ENCODE assay signal across 8 cellular contexts in genomic region chrX:43654431-43655150, GRCh38. TPM values are rescaled to one million over a fixed set of nuclear protein-coding genes. Genes with fewer than 3 reads are reported as not detected.
DNase-seq lines count a peak whose midpoint lies in the region; ATAC-seq lines count a peak whose summit lies in the region.

No MANE protein-coding gene starts in this region.

- DNase-seq in AG08396 (ENCODE audit: low spot score): peak; percentile 92
- peak; percentile 92 for DNase-seq in NCI-H460 (ENCODE audit: extremely low read depth, low read depth)
- peak; percentile 85 for DNase-seq in activated CD4-positive, alpha-beta T cell treated with anti-CD3 and anti-CD28 coated beads for 48 hours
- peak; percentile 52 for DNase-seq in kidney glomerular epithelial cell (lab: John Stamatoyannopoulos, UW)
- peak; percentile 67 to 72 for DNase-seq in stimulated activated CD4-positive, alpha-beta T cell treated with anti-CD3 and anti-CD28 coated beads, Interleukin-15, amount 100 ng/mL, for 48 hours (ENCODE audit: low read depth in 2 of 2)

- peak overlapping the region; percentile 98 for H3K27ac ChIP-seq in cingulate gyrus (ENCODE audit: low read depth, low read length)

- ATAC-seq in GM19025 (IDR thresholded peaks at IDR 0.05; ENCODE audit: low read depth, unreplicated experiment) (peak; percentile 98), HG03342 (IDR thresholded peaks at IDR 0.05; ENCODE audit: unreplicated experiment) (peak; percentile 96)

RNA-seq across cellular contexts. Expression of gene MAOA, which starts 1.5 kb away (rescaled TPM):
- 17.6 and 18.2 TPM in 2 replicates for total RNA-seq in NCI-H460 (2014; rRNA removed; shearing (Covaris generic))
- polyA plus RNA-seq in NCI-H460 (2014; cell fraction: nucleus; rRNA removed): 5.4 and 9.0 TPM in 2 replicates

Comparison
In these comparisons a context has a peak if more than half of its experiments do, and no peak if none do; other contexts are left out.
1. Peak in every context shown above with its lines: DNase-seq, ATAC-seq and H3K27ac ChIP-seq.